ENCODE assay signal across 27 cellular contexts in the genomic region with DNA sequence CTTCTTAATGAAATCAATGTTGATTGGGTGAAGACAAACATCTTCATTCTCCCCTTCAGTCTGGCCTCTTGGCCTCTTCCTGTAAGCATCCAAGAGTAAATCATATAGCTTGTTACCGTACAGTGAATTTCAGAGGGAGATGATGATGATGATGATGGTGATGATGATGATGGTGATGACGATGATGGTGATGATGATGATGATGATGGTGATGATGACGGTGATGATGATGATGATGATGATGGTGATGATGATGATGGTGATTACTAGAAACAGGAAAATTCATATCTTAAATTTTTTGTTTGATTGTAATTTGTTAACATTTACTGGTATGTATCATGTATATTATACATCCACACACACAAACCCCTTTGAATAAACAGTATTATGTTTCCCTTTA.
"Had no signal": no experiment of that assay in that cellular context is flagged by ENCODE, and none has a peak within 500 bp of the region (broad histone marks: within the 10 kb centered on the region; RNA-seq: fewer than 3 reads in every experiment).

No MANE protein-coding gene starts in this region.

- H3K4me3 Mint-ChIP-seq: dendritic cell treated with granulocyte-macrophage colony-stimulating factor and Interleukin-4, amounts not matched to agents 40 ng/mL and 50 ng/mL, for 4 days; mesothelial cell of epicardium; naive B cell had no signal

- H3K27me3 ChIP-seq: colonic mucosa, dorsolateral prefrontal cortex, esophagus squamous epithelium, gastrocnemius medialis, heart right ventricle, left lung had no signal

- DNase-seq: colonic mucosa; cortex of kidney; dorsolateral prefrontal cortex; effector CD4-positive, alpha-beta T cell; effector memory CD4-positive, alpha-beta T cell; erythroblast; esophagus squamous epithelium; foreskin fibroblast; foreskin melanocyte; gastrocnemius medialis; glutamatergic neuron; head of caudate nucleus; heart right ventricle; hippocampal formation; left cardiac atrium; left lung; left ventricle myocardium superior; lower lobe of right lung; mesenchymal stem cell; mucosa of descending colon; naive B cell had no signal

- H3K9me3 ChIP-seq: colonic mucosa, esophagus squamous epithelium, gastrocnemius medialis, heart right ventricle, left lung, lower lobe of right lung, mucosa of descending colon had no signal

- H3K27ac ChIP-seq: colonic mucosa, dorsolateral prefrontal cortex, epithelial cell of prostate, esophagus squamous epithelium, gastrocnemius medialis, heart right ventricle, left lung, lower lobe of right lung had no signal

- H3K4me1 ChIP-seq: colonic mucosa, esophagus squamous epithelium, left lung, lower lobe of right lung had no signal

- H3K36me3 ChIP-seq: colonic mucosa, esophagus squamous epithelium, gastrocnemius medialis, heart right ventricle, left lung, lower lobe of right lung had no signal

- H3K4me1 Mint-ChIP-seq: naive B cell had no signal

- H3K4me3 ChIP-seq: colonic mucosa, dorsolateral prefrontal cortex, esophagus squamous epithelium, gastrocnemius medialis, heart right ventricle, left lung, lower lobe of right lung, mucosa of descending colon had no signal

- H3K36me3 Mint-ChIP-seq: mesothelial cell of epicardium, naive B cell had no signal

- H3K27ac Mint-ChIP-seq: dendritic cell treated with granulocyte-macrophage colony-stimulating factor and Interleukin-4, amounts not matched to agents 40 ng/mL and 50 ng/mL, for 4 days; mesothelial cell of epicardium; naive B cell had no signal

- FAIRE-seq: islet of Langerhans, keratinocyte had no signal

- H3K27me3 Mint-ChIP-seq: dendritic cell treated with granulocyte-macrophage colony-stimulating factor and Interleukin-4, amounts not matched to agents 40 ng/mL and 50 ng/mL, for 4 days; naive B cell had no signal

- H3K9me3 Mint-ChIP-seq: mesothelial cell of epicardium had no signal

- ATAC-seq: esophagus mucosa, gastrocnemius medialis, heart right ventricle, left cardiac atrium, left lung, left ventricle myocardium superior, lower lobe of right lung, mucosa of descending colon had no signal
